ENCODE assay signal across 21 cellular contexts in genomic region chr21:23949493-23949892, GRCh38.
"Had no signal": no experiment of that assay in that cellular context is flagged by ENCODE, and none has a peak within 500 bp of the region (broad histone marks: within the 10 kb centered on the region; RNA-seq: fewer than 3 reads in every experiment).

No MANE protein-coding gene starts in this region.

- H3K27ac Mint-ChIP-seq: activated CD4-positive, alpha-beta memory T cell treated with anti-CD3 and anti-CD28 coated beads for 36 hours had no signal

- H3K27me3 Mint-ChIP-seq: activated CD4-positive, alpha-beta memory T cell treated with anti-CD3 and anti-CD28 coated beads for 36 hours had no signal

- H3K9me3 ChIP-seq: breast epithelium, gastrocnemius medialis, left lung, spleen, tibial nerve had no signal

- H3K36me3 Mint-ChIP-seq: activated CD4-positive, alpha-beta memory T cell treated with anti-CD3 and anti-CD28 coated beads for 36 hours had no signal

- H3K27me3 ChIP-seq: breast epithelium, gastrocnemius medialis, heart left ventricle, left lung, spleen, tibial nerve had no signal

- H3K27ac ChIP-seq: breast epithelium, gastrocnemius medialis, heart left ventricle, left lung, spleen, tibial nerve, VCaP had no signal

- H3K4me1 ChIP-seq: breast epithelium, gastrocnemius medialis, heart left ventricle, left lung, tibial nerve had no signal

- H3K4me3 ChIP-seq: breast epithelium, gastrocnemius medialis, heart left ventricle, left lung, spleen, tibial nerve had no signal

- ATAC-seq: activated T-cell treated with anti-CD3 and anti-CD28 coated beads, Interleukin-2, amount 50 U/mL, for 4 hours; esophagus mucosa; gastrocnemius medialis; heart left ventricle; left lung; SK-N-SH treated with all-trans-retinoic acid at 6 μM for 48 hours had no signal

- H3K9me3 Mint-ChIP-seq: activated CD4-positive, alpha-beta memory T cell treated with anti-CD3 and anti-CD28 coated beads for 36 hours; activated T-cell treated with anti-CD3 and anti-CD28 coated beads, Interleukin-2, amount 50 U/mL, for 4 hours had no signal

- H3K4me3 Mint-ChIP-seq: activated CD4-positive, alpha-beta memory T cell treated with anti-CD3 and anti-CD28 coated beads for 36 hours; activated T-cell treated with anti-CD3 and anti-CD28 coated beads, Interleukin-2, amount 50 U/mL, for 4 hours had no signal

- H3K36me3 ChIP-seq: breast epithelium, gastrocnemius medialis, heart left ventricle, left lung, spleen, tibial nerve had no signal

- DNase-seq: activated CD4-positive, alpha-beta memory T cell treated with anti-CD3 and anti-CD28 coated beads for 36 hours; activated CD4-positive, CD25-positive, alpha-beta regulatory T cell treated with anti-CD3 and anti-CD28 coated beads, Interleukin-2, amount 50 U/mL, for 72 hours; activated effector memory CD4-positive, alpha-beta T cell treated with anti-CD3 and anti-CD28 coated beads, Interleukin-2, amount 50 U/mL, for 16 hours; activated T-cell treated with anti-CD3 and anti-CD28 coated beads, Interleukin-2, amount 50 U/mL, for 4 hours; aorta; effector CD4-positive, alpha-beta T cell; gastrocnemius medialis; heart left ventricle; left lung; mammary epithelial cell; midbrain; occipital lobe; retina; spleen; stimulated activated CD4-positive, alpha-beta T cell treated with anti-CD3 and anti-CD28 coated beads, Interleukin-4, amount 100 ng/mL, for 4 hours; stimulated activated naive CD4-positive, alpha-beta T cell treated with Interleukin-2 at 50 U/mL for 16 hours had no signal
